In genomic region chr11:65615229-65615949, GRCh38 we compare ENCODE assay signal across 8 cellular contexts. TPM values are rescaled to one million over a fixed set of nuclear protein-coding genes. Genes with fewer than 3 reads are reported as not detected.
DNase-seq lines count a peak whose midpoint lies in the region; ATAC-seq and TF ChIP-seq lines count a peak whose summit lies in the region.

TSS of gene PCNX3 (plus strand) at chr11:65615776. CDS start at chr11:65616312, 536 bp downstream.

- BruUV-seq in A673 (replicated peaks; lab: Mats Ljungman, UMichigan) = no TSS peak

- CTCF ChIA-PET in A673 (lab: Charles Lee) = interaction anchor here (0.6 to 1.3 kb wide), 4 partner anchors 10 to 534 kb away, joined by 3 to 4 read pairs (median 4); partner anchors contain the start of gene MUS81

- TF ChIP-seq POLR2A in breast epithelium (IDR thresholded peaks at IDR 0.05) = peak; percentile 42

- DNase-seq in A673 (ENCODE audit: low spot score) (peak; percentile 100), NCI-H2196 treated with DMSO at 0.1 percent for 48 hours (lab: John Stamatoyannopoulos, UW; ENCODE audit: unreplicated experiment) (peak; percentile 100), breast epithelium (ENCODE audit: low spot score in 2 of 2) (peak; percentile 100)

- POLR2A ChIA-PET in A673 (lab: Charles Lee; ENCODE audit: low non-redundant PET) = interaction anchor here (0.6 kb wide), 1 partner anchor 1016 kb away, joined by 6 read pairs; no protein-coding TSS in a partner anchor

- H3K4me1 ChIP-seq in A673 (ENCODE audit: insufficient read depth, low read length, poor library complexity, severe bottlenecking) (peaks cover 21% of the 10 kb centered on the region), breast epithelium (peaks cover 12 to 29% of the 10 kb centered on the region in 2 donors), iPS-18a (ENCODE audit: control insufficient read depth, low read depth, low read length) (no peaks in the 10 kb centered on the region), skeletal muscle satellite cell (ENCODE audit: control insufficient read depth, insufficient read depth, low read length) (peaks cover 41% of the 10 kb centered on the region)

- peak within 1 kb of the TSS; percentile 94 for H3K4me2 ChIP-seq in skeletal muscle satellite cell (ENCODE audit: low read length)

- no peak for TF ChIP-seq CTCF in A673 (conservative IDR thresholded peaks at IDR 0.05; ENCODE audit: low read depth, low read length)
- no peak for TF ChIP-seq CTCF in VCaP (conservative IDR thresholded peaks at IDR 0.05)
- TF ChIP-seq CTCF in breast epithelium (IDR thresholded peaks at IDR 0.05) = peak in 1 of 3 donors; percentile 7

- peak; percentile 80 for ATAC-seq in GM18870 (IDR thresholded peaks at IDR 0.05; ENCODE audit: unreplicated experiment)
- ATAC-seq in HG03135 (IDR thresholded peaks at IDR 0.05; ENCODE audit: unreplicated experiment) = peak; percentile 79

- H3K9me3 ChIP-seq in A673 (ENCODE audit: low read depth, low read length, poor library complexity, severe bottlenecking) (no peaks in the 10 kb centered on the region), breast epithelium (no peaks in the 10 kb centered on the region), iPS-18a (ENCODE audit: control insufficient read depth, low read depth, low read length) (no peaks in the 10 kb centered on the region), skeletal muscle satellite cell (replicated peaks; ENCODE audit: low read length) (no peaks in the 10 kb centered on the region)

- intact Hi-C loops in A673 (cut with micrococcal nuclease; ENCODE audit: unreplicated experiment) (no loop called here), breast epithelium (cut with DNase I; ENCODE audit: low total_unique reads) (no loop called here)

- H3K4me3 ChIP-seq in A673 (ENCODE audit: low read depth, low read length, poor library complexity, severe bottlenecking) = peak within 1 kb of the TSS; percentile 92
- peak within 1 kb of the TSS; percentile 95 to 97 (median 97) for H3K4me3 ChIP-seq in breast epithelium
- peak within 1 kb of the TSS; percentile 70 for H3K4me3 ChIP-seq in iPS-18a (ENCODE audit: low read length)
- peak within 1 kb of the TSS; percentile 79 for H3K4me3 ChIP-seq in skeletal muscle satellite cell (ENCODE audit: low read length)

- H3K27me3 ChIP-seq in A673 (replicated peaks; ENCODE audit: insufficient read depth, low read depth, low read length, poor library complexity) (no peaks in the 10 kb centered on the region), breast epithelium (no peaks in the 10 kb centered on the region), iPS-18a (ENCODE audit: control insufficient read depth, insufficient read depth, low read length) (no peaks in the 10 kb centered on the region), skeletal muscle satellite cell (ENCODE audit: control insufficient read depth, insufficient read depth, low read length) (no peaks in the 10 kb centered on the region)

- H3K27ac ChIP-seq in A673 (ENCODE audit: low read depth, low read length, poor library complexity, severe bottlenecking) (peak within 1 kb of the TSS; percentile 90), VCaP (peak within 1 kb of the TSS; percentile 99), breast epithelium (peak within 1 kb of the TSS; percentile 93 to 97), iPS-18a (ENCODE audit: low read length) (peak within 1 kb of the TSS; percentile 28)

- H3K9ac ChIP-seq in iPS-18a (ENCODE audit: low read length) (peak within 1 kb of the TSS; percentile 57), skeletal muscle satellite cell (ENCODE audit: low read depth, low read length) (peak within 1 kb of the TSS; percentile 90)

- H3K36me3 ChIP-seq in A673 (ENCODE audit: insufficient read depth, low read length, poor library complexity, severe bottlenecking) (peaks cover 32% of the 10 kb centered on the region), breast epithelium (no peaks in the 10 kb centered on the region), iPS-18a (ENCODE audit: control insufficient read depth, low read depth, low read length) (peaks cover 24% of the 10 kb centered on the region), skeletal muscle satellite cell (ENCODE audit: insufficient read depth, low read length) (peaks cover 37% of the 10 kb centered on the region)

RNA-seq across cellular contexts. Expression of gene PCNX3, which starts in this region (rescaled TPM):
- total RNA-seq in A673 (2021) = 63.4 and 68.0 TPM in 2 replicates
- 10 to 100 TPM; 13.4 to 21.0 (median 20.1) TPM for total RNA-seq in breast epithelium
- total RNA-seq in skeletal muscle satellite cell (2012; rRNA removed) = 29.4 and 33.4 TPM in 2 replicates

Comparison
In these comparisons a context has a peak if more than half of its experiments do, and no peak if none do; other contexts are left out.
1. Peak in every context shown above with its lines: DNase-seq, ATAC-seq, H3K4me3 ChIP-seq and H3K27ac ChIP-seq.
2. H3K27ac ChIP-seq: peak in every context shown above with its lines; median percentile 99 in VCaP; 95 in breast epithelium; 90 in A673; 28 in iPS-18a.